24 cellular contexts compared by ENCODE assay signal in the genomic region with DNA sequence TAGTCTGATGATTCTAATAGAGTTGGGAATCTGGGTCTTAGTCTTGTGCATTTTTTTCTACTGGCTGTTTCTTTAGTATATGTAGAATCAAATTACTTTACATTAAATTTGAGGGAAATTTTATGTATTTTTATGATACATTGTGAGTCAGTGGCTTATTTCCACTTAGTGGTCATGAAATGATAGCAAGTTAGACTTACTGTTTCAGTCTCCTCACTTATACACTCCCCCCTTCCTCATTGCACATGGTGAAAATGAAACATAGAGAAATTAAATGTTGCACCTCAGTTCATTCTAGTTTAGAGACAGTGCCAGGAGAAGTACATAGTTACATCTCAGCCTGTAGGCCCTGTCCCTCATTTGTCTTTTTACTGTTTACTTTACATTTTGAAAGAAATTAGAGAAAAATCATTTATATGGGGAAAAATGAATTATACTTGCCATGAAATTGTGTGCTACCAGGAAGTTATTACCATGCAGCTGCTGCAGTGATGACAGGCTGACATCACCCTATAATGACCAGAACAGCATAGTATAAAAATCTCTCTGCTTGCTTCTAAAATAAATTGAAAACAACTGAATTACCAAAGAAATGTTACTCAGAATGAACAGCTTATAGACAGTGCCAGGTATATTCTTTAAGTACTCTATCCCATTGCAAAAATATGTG.
DNase-seq lines count a peak whose midpoint lies in the region; ATAC-seq and TF ChIP-seq lines count a peak whose summit lies in the region.
"Had no signal": no experiment of that assay in that cellular context is flagged by ENCODE, and none has a peak within 500 bp of the region (broad histone marks: within the 10 kb centered on the region; RNA-seq: fewer than 3 reads in every experiment).

No MANE protein-coding gene starts in this region.

- H2AK5ac ChIP-seq in trophoblast cell (ENCODE audit: low read length), result no peak overlapping the region

- no peak overlapping the region for H4K91ac ChIP-seq in trophoblast cell (ENCODE audit: low read depth, low read length)

- peaks cover 44% of the 10 kb centered on the region for H3K4me1 Mint-ChIP-seq in mesothelial cell of epicardium
- H3K4me1 Mint-ChIP-seq: neural progenitor cell had no signal

- H2BK120ac ChIP-seq in trophoblast cell (ENCODE audit: insufficient read depth, low read length, poor library complexity), result no peak overlapping the region

- H3K36me3 Mint-ChIP-seq in activated naive CD4-positive, alpha-beta T cell treated with anti-CD3 and anti-CD28 coated beads, Interleukin-2, amount 50 U/mL, for 72 hours, result no peaks in the 10 kb centered on the region
- peaks cover 2% of the 10 kb centered on the region for H3K36me3 Mint-ChIP-seq in mesothelial cell of epicardium
- H3K36me3 Mint-ChIP-seq: IgD-negative memory B cell, neural progenitor cell had no signal

- H3K27me3 ChIP-seq in trophoblast cell (ENCODE audit: insufficient read depth, low read length), result no peaks in the 10 kb centered on the region
- H3K27me3 ChIP-seq: neural progenitor cell, SJSA1, stomach, upper lobe of left lung had no signal

- H3K9me3 Mint-ChIP-seq in activated naive CD4-positive, alpha-beta T cell treated with anti-CD3 and anti-CD28 coated beads, Interleukin-2, amount 50 U/mL, for 72 hours, result no peaks in the 10 kb centered on the region
- no peaks in the 10 kb centered on the region for H3K9me3 Mint-ChIP-seq in mesothelial cell of epicardium
- H3K9me3 Mint-ChIP-seq: CD4-positive, CD25-positive, alpha-beta regulatory T cell; IgD-negative memory B cell; neural progenitor cell; T-helper 2 cell treated with Interferon-gamma antibody and Interleukin-4, amounts not matched to agents 5 μg/mL and 100 μg/mL, for 36 hours had no signal

- H4K12ac ChIP-seq in trophoblast cell (ENCODE audit: low read depth, low read length), result no peak overlapping the region

- no peak overlapping the region for H2BK5ac ChIP-seq in trophoblast cell (ENCODE audit: low read depth, low read length, poor library complexity)

- H3K4me3 Mint-ChIP-seq in mesothelial cell of epicardium, result no peak overlapping the region
- H3K4me3 Mint-ChIP-seq: CD4-positive, CD25-positive, alpha-beta regulatory T cell; IgD-negative memory B cell; neural progenitor cell; T-helper 2 cell treated with Interferon-gamma antibody and Interleukin-4, amounts not matched to agents 5 μg/mL and 100 μg/mL, for 36 hours had no signal

- no peak overlapping the region for H3K4me2 ChIP-seq in trophoblast cell (ENCODE audit: low read length)
- H3K4me2 ChIP-seq: neural progenitor cell, PC-9 had no signal

- H3K4me1 ChIP-seq in trophoblast cell (ENCODE audit: control insufficient read depth in 1 of 2, insufficient read depth in 2 of 2, low read length in 2 of 2), result no peaks in the 10 kb centered on the region
- H3K4me1 ChIP-seq: neural progenitor cell, SJSA1 had no signal

- H2AFZ ChIP-seq in trophoblast cell (ENCODE audit: insufficient read depth, low read length, poor library complexity), result no peak overlapping the region
- H2AFZ ChIP-seq: neural progenitor cell, PC-9 had no signal

- no peak overlapping the region for H3K23ac ChIP-seq in trophoblast cell (ENCODE audit: low read length)

- H3K27ac Mint-ChIP-seq in activated naive CD4-positive, alpha-beta T cell treated with anti-CD3 and anti-CD28 coated beads, Interleukin-2, amount 50 U/mL, for 72 hours, result no peak overlapping the region
- peak overlapping the region; percentile 41 for H3K27ac Mint-ChIP-seq in mesothelial cell of epicardium
- H3K27ac Mint-ChIP-seq: CD4-positive, CD25-positive, alpha-beta regulatory T cell; IgD-negative memory B cell; neural progenitor cell; T-helper 2 cell treated with Interferon-gamma antibody and Interleukin-4, amounts not matched to agents 5 μg/mL and 100 μg/mL, for 36 hours had no signal

- H3K9me3 ChIP-seq in trophoblast cell (ENCODE audit: insufficient read depth, low read depth, low read length), result no peaks in the 10 kb centered on the region
- H3K9me3 ChIP-seq: SJSA1, stomach, upper lobe of left lung had no signal

- H3K79me1 ChIP-seq in trophoblast cell (ENCODE audit: low read length), result no peaks in the 10 kb centered on the region

- no peaks in the 10 kb centered on the region for H3K27me3 Mint-ChIP-seq in mesothelial cell of epicardium (ENCODE audit: low read depth)
- H3K27me3 Mint-ChIP-seq: CD4-positive, CD25-positive, alpha-beta regulatory T cell; IgD-negative memory B cell had no signal

- no peak for DNase-seq in activated naive CD4-positive, alpha-beta T cell treated with anti-CD3 and anti-CD28 coated beads, Interleukin-2, amount 50 U/mL, for 72 hours (ENCODE audit: low spot score in 2 of 2)
- no peak for DNase-seq in activated naive CD4-positive, alpha-beta T cell (lab: John Stamatoyannopoulos, UW)
- DNase-seq in NCI-H69 (lab: John Stamatoyannopoulos, UW) (peak; percentile 29), mesothelial cell of epicardium (ENCODE audit: low spot score in 2 of 2, unreplicated experiment in 2 of 2) (no peak), GM03348 (ENCODE audit: low spot score) (no peak), trophoblast cell (no peak), pons (ENCODE audit: low spot score) (no peak)
- DNase-seq: activated CD4-positive, CD25-positive, alpha-beta regulatory T cell treated with anti-CD3 and anti-CD28 coated beads, Interleukin-2, amount 50 U/mL, for 72 hours; CD4-positive, CD25-positive, alpha-beta regulatory T cell; DMS79; kidney glomerular epithelial cell; mesenchymal stem cell; MV-4-11; NCI-H187; NCI-H524 treated with DMSO at 0.1 percent for 48 hours; PC-9; stomach; upper lobe of left lung had no signal

- no peaks in the 10 kb centered on the region for H3K36me3 ChIP-seq in trophoblast cell (ENCODE audit: control insufficient read depth in 1 of 2, insufficient read depth in 2 of 2, low read length in 2 of 2)
- H3K36me3 ChIP-seq: neural progenitor cell, SJSA1, stomach, upper lobe of left lung had no signal

- no peak overlapping the region for H3K14ac ChIP-seq in trophoblast cell (ENCODE audit: low read length)

- no peak overlapping the region for H3K4me3 ChIP-seq in trophoblast cell (ENCODE audit: low read depth, low read length)
- H3K4me3 ChIP-seq: neural progenitor cell, PC-9, SJSA1, stomach, upper lobe of left lung had no signal

- H3K18ac ChIP-seq in trophoblast cell (ENCODE audit: low read length), result no peak overlapping the region

- ATAC-seq in activated naive CD4-positive, alpha-beta T cell treated with anti-CD3 and anti-CD28 coated beads, Interleukin-2, amount 50 U/mL, for 72 hours, result peak; percentile 63 to 96
- no peak for ATAC-seq in HG03045 (IDR thresholded peaks at IDR 0.05; ENCODE audit: unreplicated experiment)

- TF ChIP-seq CTCF in mesothelial cell of epicardium (IDR thresholded peaks at IDR 0.05; ENCODE audit: unreplicated experiment), result no peak

- no peaks in the 10 kb centered on the region for H3K79me2 ChIP-seq in trophoblast cell (ENCODE audit: control insufficient read depth, insufficient read depth, low read length, poor library complexity)

- no peak overlapping the region for H3K4ac ChIP-seq in trophoblast cell (ENCODE audit: low read depth, low read length)

- no peak overlapping the region for H3K9ac ChIP-seq in trophoblast cell (ENCODE audit: low read length)
- H3K9ac ChIP-seq: neural progenitor cell had no signal

- no peak overlapping the region for H4K8ac ChIP-seq in trophoblast cell (ENCODE audit: low read depth, low read length)

- H2BK12ac ChIP-seq in trophoblast cell (ENCODE audit: low read length), result no peak overlapping the region

- no peak overlapping the region for H3K27ac ChIP-seq in trophoblast cell (ENCODE audit: low read depth, low read length)
- H3K27ac ChIP-seq: epithelial cell of prostate, neural progenitor cell, PC-9, SJSA1, stomach, upper lobe of left lung had no signal
